1 cellular context compared by ENCODE assay signal in the genomic region with DNA sequence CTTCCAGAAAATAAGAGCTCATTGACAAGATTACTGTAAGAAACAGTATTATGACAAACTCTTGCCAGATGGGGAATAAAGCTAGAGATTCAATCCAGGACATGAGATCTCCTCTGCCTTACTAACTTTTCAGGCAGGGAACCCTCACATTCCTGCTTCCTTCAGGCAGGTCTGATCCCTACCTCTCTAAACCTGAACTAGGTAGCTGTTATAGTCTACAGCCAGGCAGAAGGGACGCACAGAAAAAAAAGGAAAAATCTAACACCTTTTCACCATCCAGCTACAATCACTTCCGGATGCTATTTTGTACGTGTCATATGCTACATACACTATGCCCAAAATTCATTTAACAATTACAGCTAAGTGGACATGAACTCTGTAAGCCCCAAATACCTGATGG.
A peak's percentile ranks its signal among the peaks of the same experiment; 100 is the strongest.
TF ChIP-seq lines count a peak whose summit lies in the region.

No MANE protein-coding gene starts in this region.

TF ChIP-seq in GM23338, 12 proteins besides CTCF, POLR2A, EP300 and RAD21:
- TF ChIP-seq ZNF114 (CRISPR knock-in tag; IDR thresholded peaks at IDR 0.05) (no peak), EZH2phosphoT487 (IDR thresholded peaks at IDR 0.05; ENCODE audit: unreplicated experiment) (peak; percentile 31), STAT1 (IDR thresholded peaks at IDR 0.05; ENCODE audit: unreplicated experiment) (no peak), ZNF331 (CRISPR knock-in tag; IDR thresholded peaks at IDR 0.05; ENCODE audit: low read depth) (no peak), JUNB (IDR thresholded peaks at IDR 0.05; ENCODE audit: unreplicated experiment) (no peak)
